In genomic region chr6:33746036-33746600, GRCh38 we compare ENCODE assay signal across 8 cellular contexts. TPM values are rescaled to one million over a fixed set of nuclear protein-coding genes. Genes with fewer than 3 reads are reported as not detected.
DNase-seq lines count a peak whose midpoint lies in the region; ATAC-seq and TF ChIP-seq lines count a peak whose summit lies in the region.

No MANE protein-coding gene starts in this region.

- no peak for ATAC-seq in HG02571 (IDR thresholded peaks at IDR 0.05; ENCODE audit: unreplicated experiment)

- TF ChIP-seq CTCF in AG09309 (IDR thresholded peaks at IDR 0.05; ENCODE audit: control insufficient read depth, insufficient read depth, low read depth, low read length, missing control alignments) (peak; percentile 2), fibroblast of mammary gland (conservative IDR thresholded peaks at IDR 0.05; ENCODE audit: control insufficient read depth, insufficient read depth, low read depth, low read length) (no peak)

- no peak for DNase-seq in AG09309 (ENCODE audit: low read depth)
- DNase-seq in NCI-H82 treated with DMSO at 0.1 percent for 48 hours (lab: John Stamatoyannopoulos, UW; ENCODE audit: unreplicated experiment), result peak; percentile 68
- DNase-seq in fibroblast of mammary gland (ENCODE audit: low read depth), result peak; percentile 54
- DNase-seq in myocyte (ENCODE audit: low read depth), result peak; percentile 93
- no peak for DNase-seq in cerebellar nuclear complex (lab: John Stamatoyannopoulos, UW)
- no peak for DNase-seq in OCI-M2 (lab: John Stamatoyannopoulos, UW; ENCODE audit: unreplicated experiment)
- DNase-seq in stimulated activated CD4-positive, alpha-beta T cell treated with anti-CD3 and anti-CD28 coated beads, Interleukin-1b, Interleukin-23, amount 100 ng/mL, for 48 hours, result no peak

- H3K4me3 ChIP-seq in AG09309 (ENCODE audit: control insufficient read depth, low read depth, low read length) (no peak overlapping the region), fibroblast of mammary gland (ENCODE audit: control insufficient read depth, low read depth, low read length) (no peak overlapping the region)

RNA-seq across cellular contexts. Expression of gene IP6K3, which starts 0.6 kb away (rescaled TPM):
- 70.3 and 72.6 TPM in 2 replicates for total RNA-seq in myocyte
- 40.7 TPM for polyA plus RNA-seq in myocyte (2012)

RNA-seq across cellular contexts. Expression of gene UQCC2, which starts 34.6 kb away (rescaled TPM):
- 47.2 and 73.0 TPM in 2 replicates for total RNA-seq in myocyte
- polyA plus RNA-seq in myocyte (2012), result 165 TPM

RNA-seq across cellular contexts. Expression of gene LEMD2, which starts 42.8 kb away (rescaled TPM):
- total RNA-seq in myocyte, result 51.9 and 53.8 TPM in 2 replicates
- polyA plus RNA-seq in myocyte (2012), result 57.6 TPM

RNA-seq across cellular contexts. Expression of gene MLN, which starts 57.7 kb away (rescaled TPM):
- total RNA-seq in myocyte, result not detected in 2 replicates
- polyA plus RNA-seq in myocyte (2012), result not detected

Comparison
In these comparisons a context has a peak if more than half of its experiments do, and no peak if none do; other contexts are left out.
1. DNase-seq: peak in NCI-H82 treated with DMSO at 0.1 percent for 48 hours (single experiment), fibroblast of mammary gland (single experiment) and myocyte (single experiment); none in AG09309 (single experiment), cerebellar nuclear complex (0 of 2), OCI-M2 (single experiment) and stimulated activated CD4-positive, alpha-beta T cell treated with anti-CD3 and anti-CD28 coated beads, Interleukin-1b, Interleukin-23, amount 100 ng/mL, for 48 hours (single experiment).